ENCODE assay signal across 10 cellular contexts in genomic region chr6:116218866-116219265, GRCh38. TPM values are rescaled to one million over a fixed set of nuclear protein-coding genes. Genes with fewer than 3 reads are reported as not detected.
DNase-seq lines count a peak whose midpoint lies in the region; ATAC-seq and TF ChIP-seq lines count a peak whose summit lies in the region.
"Had no signal": no experiment of that assay in that cellular context is flagged by ENCODE, and none has a peak within 500 bp of the region (broad histone marks: within the 10 kb centered on the region; RNA-seq: fewer than 3 reads in every experiment).

No MANE protein-coding gene starts in this region.

- TF ChIP-seq CTCF in omental fat pad (IDR thresholded peaks at IDR 0.05) (no peak), GM10266 (IDR thresholded peaks at IDR 0.05; ENCODE audit: control insufficient read depth, insufficient read depth, low read depth, missing control alignments) (no peak)

- ATAC-seq in GM21423 (IDR thresholded peaks at IDR 0.05; ENCODE audit: unreplicated experiment): no peak
- ATAC-seq in omental fat pad (ENCODE audit: low FRiP score): no peak
- ATAC-seq in HG03521 (IDR thresholded peaks at IDR 0.05; ENCODE audit: unreplicated experiment): no peak

- peak; percentile 29 for DNase-seq in HCEC 1CT
- DNase-seq in amniotic epithelial cell (ENCODE audit: low read depth): peak; percentile 21
- DNase-seq in left kidney (ENCODE audit: low read depth, low spot score): peak; percentile 15
- no peak for DNase-seq in omental fat pad (ENCODE audit: low spot score)
- no peak for DNase-seq in GM10266 (ENCODE audit: extremely low spot score)
- DNase-seq: DMS79, GOT3, H9 had no signal

RNA-seq across cellular contexts. Expression of gene TSPYL4, which starts 35.0 kb away (rescaled TPM):
- 10 to 100 TPM in 2 of 4 donors, 1 to 10 TPM in 2; 8.0 to 13.4 (median 9.5) TPM for total RNA-seq in omental fat pad

Comparison
In these comparisons a context has a peak if more than half of its experiments do, and no peak if none do; other contexts are left out.
1. DNase-seq: peak in HCEC 1CT (single experiment), amniotic epithelial cell (single experiment) and left kidney (single experiment); none in omental fat pad (single experiment) and GM10266 (single experiment).